In genomic region chr2:234913208-234913626, GRCh38 we compare ENCODE assay signal across 1 cellular context.
TF ChIP-seq lines count a peak whose summit lies in the region.

No MANE protein-coding gene starts in this region.

TF ChIP-seq in IMR-90, 13 proteins besides CTCF, POLR2A, EP300 and RAD21:
- TF ChIP-seq MAFK (IDR thresholded peaks at IDR 0.05; ENCODE audit: low read depth, low read length), result no peak
- no peak for TF ChIP-seq CEBPB (IDR thresholded peaks at IDR 0.05; ENCODE audit: low read depth, low read length)
- TF ChIP-seq NFE2L2 (IDR thresholded peaks at IDR 0.05; ENCODE audit: low read depth, low read length), result no peak
- no peak for TF ChIP-seq CHD1 (IDR thresholded peaks at IDR 0.05; ENCODE audit: low read depth, low read length)
- TF ChIP-seq RCOR1 (IDR thresholded peaks at IDR 0.05; ENCODE audit: insufficient replicate concordance, low read length), result no peak
- TF ChIP-seq MAZ (IDR thresholded peaks at IDR 0.05; ENCODE audit: borderline replicate concordance, low read depth, low read length), result no peak
- no peak for TF ChIP-seq ELK1 (IDR thresholded peaks at IDR 0.05; ENCODE audit: borderline replicate concordance, low read depth, low read length)
- no peak for TF ChIP-seq FOS (IDR thresholded peaks at IDR 0.05; ENCODE audit: low read depth, low read length)
- TF ChIP-seq MXI1 (IDR thresholded peaks at IDR 0.05; ENCODE audit: borderline replicate concordance, low read depth, low read length), result no peak
- TF ChIP-seq SMC3 (IDR thresholded peaks at IDR 0.05; ENCODE audit: low read depth, low read length), result no peak
- no peak for TF ChIP-seq BHLHE40 (IDR thresholded peaks at IDR 0.05; ENCODE audit: low read depth, low read length)
- TF ChIP-seq USF2 (IDR thresholded peaks at IDR 0.05; ENCODE audit: low read depth, low read length), result no peak
- no peak for TF ChIP-seq RFX5 (IDR thresholded peaks at IDR 0.05; ENCODE audit: low read depth, low read length)
